Comparison of ENCODE assay signal across 8 cellular contexts in genomic region chr20:35992713-35993335, GRCh38. TPM values are rescaled to one million over a fixed set of nuclear protein-coding genes. Genes with fewer than 3 reads are reported as not detected.
DNase-seq lines count a peak whose midpoint lies in the region; ATAC-seq and TF ChIP-seq lines count a peak whose summit lies in the region.

No MANE protein-coding gene starts in this region.

- no peak overlapping the region for H3K4me3 ChIP-seq in Jurkat, Clone E6-1 (ENCODE audit: low read length)
- no peak overlapping the region for H3K4me3 ChIP-seq in upper lobe of right lung

- H3K9me3 Mint-ChIP-seq in Calu3 (ENCODE audit: low read depth, unreplicated experiment) (no peaks in the 10 kb centered on the region), nephron progenitor cell (no peaks in the 10 kb centered on the region)
- H3K9me3 Mint-ChIP-seq in activated T-cell treated with anti-CD3 and anti-CD28 coated beads, Interleukin-2, amount 50 U/mL, for 72 hours: no peaks in the 10 kb centered on the region

- no TSS peak for BruUV-seq in Calu3 (replicated peaks; lab: Mats Ljungman, UMichigan)

- H3K27ac Mint-ChIP-seq in Calu3 (ENCODE audit: unreplicated experiment) (no peak overlapping the region), nephron progenitor cell (no peak overlapping the region)
- no peak overlapping the region for H3K27ac Mint-ChIP-seq in activated T-cell treated with anti-CD3 and anti-CD28 coated beads, Interleukin-2, amount 50 U/mL, for 72 hours

- H3K36me3 Mint-ChIP-seq in Calu3 (ENCODE audit: insufficient read depth, unreplicated experiment) (no peaks in the 10 kb centered on the region), nephron progenitor cell (ENCODE audit: low read depth) (no peaks in the 10 kb centered on the region)
- H3K36me3 Mint-ChIP-seq in activated T-cell treated with anti-CD3 and anti-CD28 coated beads, Interleukin-2, amount 50 U/mL, for 72 hours (ENCODE audit: insufficient read depth in 2 of 2): no peaks in the 10 kb centered on the region

- ATAC-seq in activated T-cell treated with anti-CD3 and anti-CD28 coated beads, Interleukin-2, amount 50 U/mL, for 72 hours (replicated peaks in 1 of 2): peak; percentile 75 to 80
- ATAC-seq in upper lobe of right lung (peak; percentile 90), HG03432 (IDR thresholded peaks at IDR 0.05; ENCODE audit: unreplicated experiment) (no peak)

- H3K27me3 Mint-ChIP-seq in Calu3 (ENCODE audit: unreplicated experiment) (peaks cover 18% of the 10 kb centered on the region), nephron progenitor cell (ENCODE audit: low read depth, poor library complexity) (peaks cover 7% of the 10 kb centered on the region)
- H3K27me3 Mint-ChIP-seq in activated T-cell treated with anti-CD3 and anti-CD28 coated beads, Interleukin-2, amount 50 U/mL, for 72 hours (ENCODE audit: low read depth): peaks cover 13% of the 10 kb centered on the region

- intact Hi-C loops in Calu3 (cut with micrococcal nuclease; ENCODE audit: unreplicated experiment): loop anchor here (10.0 kb wide), 1 partner anchor 442 kb away; no protein-coding TSS in a partner anchor
- intact Hi-C loops in upper lobe of right lung (cut with DNase I): no loop called here

- H3K36me3 ChIP-seq in upper lobe of right lung: no peaks in the 10 kb centered on the region

- no peaks in the 10 kb centered on the region for H3K9me3 ChIP-seq in upper lobe of right lung

- no peak overlapping the region for H3K4me3 Mint-ChIP-seq in Calu3 (ENCODE audit: low read depth, unreplicated experiment)
- H3K4me3 Mint-ChIP-seq in activated T-cell treated with anti-CD3 and anti-CD28 coated beads, Interleukin-2, amount 50 U/mL, for 72 hours: peak overlapping the region; percentile 12 to 18
- no peak overlapping the region for H3K4me3 Mint-ChIP-seq in nephron progenitor cell

- no peak overlapping the region for H3K27ac ChIP-seq in upper lobe of right lung

- TF ChIP-seq CTCF in Calu3 (IDR thresholded peaks at IDR 0.05; ENCODE audit: unreplicated experiment) (peak; percentile 85), nephron progenitor cell (IDR thresholded peaks at IDR 0.05) (peak; percentile 74), upper lobe of right lung (IDR thresholded peaks at IDR 0.05) (peak; percentile 83)

- H3K27me3 ChIP-seq in upper lobe of right lung: no peaks in the 10 kb centered on the region

- peaks cover 3% of the 10 kb centered on the region for H3K4me1 ChIP-seq in upper lobe of right lung

- CTCF ChIA-PET in Calu3 (lab: Charles Lee): interaction anchor here (0.5 to 5.5 kb wide), 46 partner anchors 12 to 1138 kb away, joined by 3 to 259 read pairs (median 6); partner anchors contain the start of gene SCAND1

- peak; percentile 76 for DNase-seq in Calu3
- DNase-seq in Jurkat, Clone E6-1 (ENCODE audit: low read depth, low spot score): peak; percentile 58
- peak; percentile 84 for DNase-seq in OCI-M1 (lab: John Stamatoyannopoulos, UW)
- peak; percentile 36 to 48 for DNase-seq in activated T-cell treated with anti-CD3 and anti-CD28 coated beads, Interleukin-2, amount 50 U/mL, for 72 hours
- DNase-seq in fibroblast of peridontal ligament (ENCODE audit: extremely low read depth): peak; percentile 69
- DNase-seq in nephron progenitor cell: peak; percentile 44
- no peak for DNase-seq in upper lobe of right lung

- H3K4me1 Mint-ChIP-seq in Calu3 (ENCODE audit: low read depth, unreplicated experiment) (peaks cover 11% of the 10 kb centered on the region), nephron progenitor cell (peaks cover 12% of the 10 kb centered on the region)
- no peaks in the 10 kb centered on the region for H3K4me1 Mint-ChIP-seq in activated T-cell treated with anti-CD3 and anti-CD28 coated beads, Interleukin-2, amount 50 U/mL, for 72 hours (ENCODE audit: low read depth)

RNA-seq across cellular contexts. Expression of gene CNBD2, which starts 24.4 kb away (rescaled TPM):
- total RNA-seq in Calu3 (2022): 5.0 and 5.6 TPM in 2 replicates
- polyA plus RNA-seq in Jurkat, Clone E6-1 (2012; ENCODE audit: insufficient read depth, insufficient read length): 3.3 TPM
- total RNA-seq in activated T-cell treated with anti-CD3 and anti-CD28 coated beads, Interleukin-2, amount 50 U/mL, for 72 hours: 10 to 100 TPM in 1 of 2 donors, 1 to 10 TPM in 1; 8.4 to 10.2 TPM
- 3.4 TPM for total RNA-seq in upper lobe of right lung

RNA-seq across cellular contexts. Expression of gene SCAND1, which starts 38.5 kb away (rescaled TPM):
- total RNA-seq in Calu3 (2022) (83.5 and 88.6 TPM in 2 replicates), upper lobe of right lung (56.2 TPM)
- polyA plus RNA-seq in Jurkat, Clone E6-1 (2012; ENCODE audit: insufficient read depth, insufficient read length): 52.5 TPM
- total RNA-seq in activated T-cell treated with anti-CD3 and anti-CD28 coated beads, Interleukin-2, amount 50 U/mL, for 72 hours: 10 to 100 TPM; 31.7 to 38.2 TPM

Comparison
In these comparisons a context has a peak if more than half of its experiments do, and no peak if none do; other contexts are left out.
1. H3K4me3 Mint-ChIP-seq: peak in activated T-cell treated with anti-CD3 and anti-CD28 coated beads, Interleukin-2, amount 50 U/mL, for 72 hours (2 of 2); none in Calu3 (single experiment) and nephron progenitor cell (single experiment).
2. Peak in every context shown above with its lines, with median percentiles within 50 percentile points of each other: CTCF ChIP-seq.